ENCODE assay signal across 23 cellular contexts in genomic region chr3:104846270-104846669, GRCh38.
DNase-seq lines count a peak whose midpoint lies in the region; ATAC-seq and TF ChIP-seq lines count a peak whose summit lies in the region.
"Had no signal": no experiment of that assay in that cellular context is flagged by ENCODE, and none has a peak within 500 bp of the region (broad histone marks: within the 10 kb centered on the region; RNA-seq: fewer than 3 reads in every experiment).

No MANE protein-coding gene starts in this region.

- H2BK120ac ChIP-seq in H9 (ENCODE audit: low read depth, low read length, poor library complexity, severe bottlenecking), result no peak overlapping the region

- H3K9me3 Mint-ChIP-seq in H9, result peaks cover 29 to 31% of the 10 kb centered on the region in 2 experiments
- H3K9me3 Mint-ChIP-seq: activated CD4-positive, alpha-beta memory T cell treated with anti-CD3 and anti-CD28 coated beads, Interleukin-2, amount 10 ng/mL, durations not matched to agents 7 days and 5 days; central memory CD8-positive, alpha-beta T cell had no signal

- H3K4me2 ChIP-seq in H9 (ENCODE audit: insufficient read depth, insufficient read length, low read length), result no peak overlapping the region
- H3K4me2 ChIP-seq: A549, KMS-11 had no signal

- H3K27ac ChIP-seq in HUES64 (ENCODE audit: low read depth, low read length) (peak overlapping the region; percentile 50; the same call in 1 of the 2 replicates), brain microvascular endothelial cell (no peak overlapping the region), H9 (ENCODE audit: insufficient read length, low read depth, low read length) (no peak overlapping the region)
- H3K27ac ChIP-seq: A549, C4-2B, epithelial cell of prostate, KMS-11, upper lobe of left lung had no signal

- no peak overlapping the region for H3K56ac ChIP-seq in H9 (ENCODE audit: insufficient read length, low read depth, low read length)

- H4K8ac ChIP-seq in H9 (replicated peaks; ENCODE audit: insufficient read length, low read depth, low read length), result no peak overlapping the region

- H3K27me3 Mint-ChIP-seq in H9 (ENCODE audit: low read depth), result no peaks in the 10 kb centered on the region; the same call in 1 of the 2 replicates
- H3K27me3 Mint-ChIP-seq: activated B cell treated with CpG ODN at 0.5 μM for 24 hours; activated CD4-positive, alpha-beta memory T cell treated with anti-CD3 and anti-CD28 coated beads, Interleukin-2, amount 10 ng/mL, durations not matched to agents 7 days and 5 days; central memory CD8-positive, alpha-beta T cell had no signal

- H3K9ac ChIP-seq in HUES64 (ENCODE audit: low read depth, low read length) (no peak overlapping the region), H9 (ENCODE audit: extremely low read depth, insufficient read length, low read length) (no peak overlapping the region)
- H3K9ac ChIP-seq: KMS-11 had no signal

- no peak overlapping the region for H3T11ph ChIP-seq in H9 (ENCODE audit: low read length)

- no peaks in the 10 kb centered on the region for H4K20me1 ChIP-seq in H9 (ENCODE audit: control insufficient read depth, insufficient read depth, insufficient read length)

- TF ChIP-seq CTCF in brain microvascular endothelial cell (IDR thresholded peaks at IDR 0.05; ENCODE audit: low read depth, low read length, missing control alignments) (no peak), H9 (conservative IDR thresholded peaks at IDR 0.05) (no peak)

- H3K4me1 Mint-ChIP-seq in H9, result peaks cover 26 to 30% of the 10 kb centered on the region in 2 experiments
- H3K4me1 Mint-ChIP-seq: activated B cell treated with CpG ODN at 0.5 μM for 24 hours; activated CD4-positive, alpha-beta memory T cell treated with anti-CD3 and anti-CD28 coated beads, Interleukin-2, amount 10 ng/mL, durations not matched to agents 7 days and 5 days; central memory CD8-positive, alpha-beta T cell had no signal

- no peak overlapping the region for H2BK12ac ChIP-seq in H9 (ENCODE audit: insufficient read length, low read depth, low read length)

- H3K79me1 ChIP-seq in H9 (ENCODE audit: insufficient read depth, low read depth, low read length, poor library complexity, severe bottlenecking), result no peaks in the 10 kb centered on the region

- H3K4ac ChIP-seq in H9 (ENCODE audit: low read depth, low read length), result no peak overlapping the region

- no peak overlapping the region for H2AFZ ChIP-seq in H9 (ENCODE audit: low read length)

- no peak overlapping the region for H3K18ac ChIP-seq in H9 (ENCODE audit: insufficient read length, low read depth, low read length)

- no peak overlapping the region for H3K23ac ChIP-seq in H9 (ENCODE audit: insufficient read length, low read depth, low read length)

- H2BK5ac ChIP-seq in H9 (ENCODE audit: insufficient read length, low read length), result no peak overlapping the region

- H3K4me3 ChIP-seq in HUES64 (ENCODE audit: low read length), result no peak overlapping the region
- H3K4me3 ChIP-seq in brain microvascular endothelial cell (ENCODE audit: low read depth, low read length), result no peak overlapping the region
- H3K4me3 ChIP-seq: A549, upper lobe of left lung had no signal

- H2BK15ac ChIP-seq in H9 (ENCODE audit: low read depth, low read length), result no peak overlapping the region

- H3K36me3 ChIP-seq in HUES64 (ENCODE audit: insufficient read depth, low read length) (no peaks in the 10 kb centered on the region), brain microvascular endothelial cell (replicated peaks) (no peaks in the 10 kb centered on the region)
- H3K36me3 ChIP-seq: upper lobe of left lung had no signal

- no peak overlapping the region for H4K5ac ChIP-seq in H9 (ENCODE audit: insufficient read length, low read depth, low read length)

- in situ Hi-C loops in brain microvascular endothelial cell (cut with HindIII; ENCODE audit: low pct_ligation_motif_present, low sequenced_read_pairs), result no loop called here

- DNase-seq in AG08396 (ENCODE audit: low spot score) (peak; percentile 19), brain microvascular endothelial cell (peak; percentile 40), iris pigment epithelial cell (ENCODE audit: low read depth) (peak; percentile 91), HUDEP-2 (lab: John Stamatoyannopoulos, UW; ENCODE audit: unreplicated experiment in 76 of 76) (no peak), H9 (no peak)
- DNase-seq in stimulated activated CD4-positive, alpha-beta T cell treated with anti-CD3 and anti-CD28 coated beads, Interleukin-15, amount 100 ng/mL, for 24 hours, result no peak
- DNase-seq: activated B cell treated with CpG ODN at 0.5 μM for 24 hours; activated CD4-positive, alpha-beta memory T cell treated with anti-CD3 and anti-CD28 coated beads, Interleukin-2, amount 10 ng/mL, durations not matched to agents 7 days and 5 days; activated naive CD4-positive, alpha-beta T cell; mammary epithelial cell; MV-4-11; NCI-H1694; NCI-H774; retina; T-helper 9 cell; upper lobe of left lung had no signal

- no peak overlapping the region for H3K4me3 Mint-ChIP-seq in H9
- H3K4me3 Mint-ChIP-seq: activated B cell treated with CpG ODN at 0.5 μM for 24 hours; activated CD4-positive, alpha-beta memory T cell treated with anti-CD3 and anti-CD28 coated beads, Interleukin-2, amount 10 ng/mL, durations not matched to agents 7 days and 5 days; central memory CD8-positive, alpha-beta T cell had no signal

- H4K91ac ChIP-seq in H9 (ENCODE audit: insufficient read length, low read depth, low read length), result no peak overlapping the region

- no peak for ATAC-seq in GM21390 (IDR thresholded peaks at IDR 0.05; ENCODE audit: unreplicated experiment)
- ATAC-seq: A549 had no signal

- H3K9me3 ChIP-seq in HUES64 (ENCODE audit: insufficient read depth, low read depth, low read length) (peaks cover 20% of the 10 kb centered on the region), H9 (ENCODE audit: control insufficient read depth, low read depth, low read length) (peaks cover 16% of the 10 kb centered on the region)

- no peaks in the 10 kb centered on the region for H3K23me2 ChIP-seq in H9 (ENCODE audit: insufficient read length, low read depth, low read length, poor library complexity, severe bottlenecking)

- H3K36me3 Mint-ChIP-seq in H9 (ENCODE audit: insufficient read depth in 1 of 3, low read depth in 3 of 3), result peaks cover 16 to 32% (median 22%) of the 10 kb centered on the region in 3 experiments

- H3K27me3 ChIP-seq in HUES64 (ENCODE audit: insufficient read depth, low read length) (no peaks in the 10 kb centered on the region), brain microvascular endothelial cell (replicated peaks) (no peaks in the 10 kb centered on the region), H9 (ENCODE audit: insufficient read depth, low read length) (no peaks in the 10 kb centered on the region)
- H3K27me3 ChIP-seq: upper lobe of left lung had no signal

- no peak overlapping the region for H2AK5ac ChIP-seq in H9 (ENCODE audit: insufficient read length, low read length)

- peaks cover 32% of the 10 kb centered on the region for H3K4me1 ChIP-seq in HUES64 (ENCODE audit: insufficient read depth, low read length)
- H3K4me1 ChIP-seq in H9 (ENCODE audit: insufficient read depth, low read length), result peaks cover 3% of the 10 kb centered on the region; the same call in 1 of the 2 replicates
- H3K4me1 ChIP-seq: A549, upper lobe of left lung had no signal

- H3K14ac ChIP-seq in H9 (ENCODE audit: insufficient read depth, low read length), result no peak overlapping the region

- no peaks in the 10 kb centered on the region for H3K79me2 ChIP-seq in H9 (ENCODE audit: insufficient read depth, low read length)

- WGBS in HUES64, result 67% methylated on average over 1 of the region's 2 CpGs
- no CpG with 5 or more reads among the region's 2 CpGs for WGBS in H9 (ENCODE audit: extremely low coverage, insufficient read length, low lambda C conversion rate)

- H3K27ac Mint-ChIP-seq in H9, result peak overlapping the region in 1 of 3 experiments; percentile 94; a peak in 2 of 7 replicates
- H3K27ac Mint-ChIP-seq: activated B cell treated with CpG ODN at 0.5 μM for 24 hours; activated CD4-positive, alpha-beta memory T cell treated with anti-CD3 and anti-CD28 coated beads, Interleukin-2, amount 10 ng/mL, durations not matched to agents 7 days and 5 days had no signal

- H2BK20ac ChIP-seq in H9 (ENCODE audit: low read depth, low read length, poor library complexity, severe bottlenecking), result no peak overlapping the region

Comparison
In these comparisons a context has a peak if more than half of its experiments do, and no peak if none do; other contexts are left out.
1. DNase-seq: peak in AG08396 (single experiment), brain microvascular endothelial cell (single experiment) and iris pigment epithelial cell (single experiment); none in HUDEP-2 (0 of 76), H9 (single experiment) and stimulated activated CD4-positive, alpha-beta T cell treated with anti-CD3 and anti-CD28 coated beads, Interleukin-15, amount 100 ng/mL, for 24 hours (single experiment).